Comparison of ENCODE assay signal across 14 cellular contexts in genomic region chr18:59038295-59039039, GRCh38.
"Had no signal": no experiment of that assay in that cellular context is flagged by ENCODE, and none has a peak within 500 bp of the region (broad histone marks: within the 10 kb centered on the region; RNA-seq: fewer than 3 reads in every experiment).

No MANE protein-coding gene starts in this region.

- ATAC-seq: mucosa of descending colon, natural killer cell, right cardiac atrium, SK-N-SH treated with all-trans-retinoic acid at 6 μM for 48 hours, WTC11 had no signal

- H3K36me3 Mint-ChIP-seq: natural killer cell, WTC11 had no signal

- H3K27ac ChIP-seq: suprapubic skin, upper lobe of left lung had no signal

- H3K27me3 Mint-ChIP-seq: activated CD4-positive, alpha-beta T cell treated with anti-CD3 and anti-CD28 coated beads, Interleukin-2, amount 10 ng/mL, durations not matched to agents 7 days and 5 days; progenitor cell of endocrine pancreas had no signal

- H3K36me3 ChIP-seq: suprapubic skin, upper lobe of left lung had no signal

- H3K4me1 Mint-ChIP-seq: natural killer cell had no signal

- H3K9me3 Mint-ChIP-seq: activated CD4-positive, alpha-beta T cell treated with anti-CD3 and anti-CD28 coated beads, Interleukin-2, amount 10 ng/mL, durations not matched to agents 7 days and 5 days; natural killer cell; WTC11 had no signal

- DNase-seq: activated CD4-positive, alpha-beta T cell treated with anti-CD3 and anti-CD28 coated beads, Interleukin-2, amount 10 ng/mL, durations not matched to agents 7 days and 5 days; activated effector memory CD4-positive, alpha-beta T cell treated with anti-CD3 and anti-CD28 coated beads, Interleukin-2, amount 50 U/mL, for 16 hours; foreskin melanocyte; mammary epithelial cell; mucosa of descending colon; natural killer cell; nucleus accumbens; right cardiac atrium; small intestine; upper lobe of left lung had no signal

- H3K9me3 ChIP-seq: mucosa of descending colon, suprapubic skin, upper lobe of left lung had no signal

- H3K4me3 Mint-ChIP-seq: activated CD4-positive, alpha-beta T cell treated with anti-CD3 and anti-CD28 coated beads, Interleukin-2, amount 10 ng/mL, durations not matched to agents 7 days and 5 days; natural killer cell; WTC11 had no signal

- H3K27ac Mint-ChIP-seq: activated CD4-positive, alpha-beta T cell treated with anti-CD3 and anti-CD28 coated beads, Interleukin-2, amount 10 ng/mL, durations not matched to agents 7 days and 5 days; natural killer cell; progenitor cell of endocrine pancreas; WTC11 had no signal

- H3K4me3 ChIP-seq: mucosa of descending colon, suprapubic skin, upper lobe of left lung had no signal

- H3K27me3 ChIP-seq: suprapubic skin, upper lobe of left lung had no signal
